14 cellular contexts compared by ENCODE assay signal in genomic region chr3:111603679-111604643, GRCh38. TPM values are rescaled to one million over a fixed set of nuclear protein-coding genes. Genes with fewer than 3 reads are reported as not detected.
A peak's percentile ranks its signal among the peaks of the same experiment; 100 is the strongest.
DNase-seq lines count a peak whose midpoint lies in the region; ATAC-seq and TF ChIP-seq lines count a peak whose summit lies in the region.
"Had no signal": no experiment of that assay in that cellular context is flagged by ENCODE, and none has a peak within 500 bp of the region (broad histone marks: within the 10 kb centered on the region; RNA-seq: fewer than 3 reads in every experiment).

No MANE protein-coding gene starts in this region.

- no peak for TF ChIP-seq CTCF in GM13977 (IDR thresholded peaks at IDR 0.05; ENCODE audit: extremely low read depth, insufficient read depth, missing control alignments)
- no peak for TF ChIP-seq CTCF in body of pancreas (IDR thresholded peaks at IDR 0.05)

- H3K9me3 ChIP-seq in body of pancreas = no peaks in the 10 kb centered on the region
- H3K9me3 ChIP-seq: SK-N-SH had no signal

- H3K36me3 Mint-ChIP-seq in activated T-helper 2 cell treated with anti-CD3 and anti-CD28 coated beads, Interferon-gamma antibody, Interleukin-2, Interleukin-4, amounts not matched to agents 10 μg/mL and 5 μg/mL and 100 μg/mL, durations not matched to agents 14 hours and 24 hours and 36 hours (ENCODE audit: low read depth) = peaks cover 82% of the 10 kb centered on the region
- H3K36me3 Mint-ChIP-seq: CD14-positive monocyte had no signal

- H3K4me3 Mint-ChIP-seq in activated T-helper 2 cell treated with anti-CD3 and anti-CD28 coated beads, Interferon-gamma antibody, Interleukin-2, Interleukin-4, amounts not matched to agents 10 μg/mL and 5 μg/mL and 100 μg/mL, durations not matched to agents 14 hours and 24 hours and 36 hours (ENCODE audit: low read depth) = peak overlapping the region; percentile 22
- H3K4me3 Mint-ChIP-seq: CD14-positive monocyte had no signal

- H3K27ac ChIP-seq in ACC112 (ENCODE audit: low read depth, low read length) = 0 out of 2 replicates have a peak overlapping the region, but pooled peaks have one; percentile 40
- no peak overlapping the region for H3K27ac ChIP-seq in body of pancreas

- H3K4me1 Mint-ChIP-seq in activated T-helper 2 cell treated with anti-CD3 and anti-CD28 coated beads, Interferon-gamma antibody, Interleukin-2, Interleukin-4, amounts not matched to agents 10 μg/mL and 5 μg/mL and 100 μg/mL, durations not matched to agents 14 hours and 24 hours and 36 hours (ENCODE audit: low read depth) = peaks cover 80% of the 10 kb centered on the region
- H3K4me1 Mint-ChIP-seq: CD14-positive monocyte had no signal

- no peak for DNase-seq in activated T-helper 2 cell treated with anti-CD3 and anti-CD28 coated beads, Interferon-gamma antibody, Interleukin-2, Interleukin-4, amounts not matched to agents 10 μg/mL and 5 μg/mL and 100 μg/mL, durations not matched to agents 14 hours and 24 hours and 36 hours (ENCODE audit: low spot score)
- no peak for DNase-seq in left ventricle myocardium superior
- no peak for DNase-seq in GM13977 (ENCODE audit: low spot score)
- DNase-seq in body of pancreas = no peak
- no peak for DNase-seq in SW 1271 (lab: John Stamatoyannopoulos, UW)
- DNase-seq: hippocampal formation, Kasumi-1, NCI-H524 treated with DMSO at 0.1 percent for 48 hours, SK-N-SH had no signal

- H3K27me3 ChIP-seq in ACC112 (ENCODE audit: insufficient read depth, low read length) (no peaks in the 10 kb centered on the region), body of pancreas (no peaks in the 10 kb centered on the region)

- ATAC-seq in GM18861 (IDR thresholded peaks at IDR 0.05; ENCODE audit: unreplicated experiment) = peak; percentile 37
- peak; percentile 40 for ATAC-seq in HG02884 (IDR thresholded peaks at IDR 0.05; ENCODE audit: unreplicated experiment)
- no peak for ATAC-seq in left ventricle myocardium superior
- no peak for ATAC-seq in body of pancreas

- H3K27me3 Mint-ChIP-seq in activated T-helper 2 cell treated with anti-CD3 and anti-CD28 coated beads, Interferon-gamma antibody, Interleukin-2, Interleukin-4, amounts not matched to agents 10 μg/mL and 5 μg/mL and 100 μg/mL, durations not matched to agents 14 hours and 24 hours and 36 hours (ENCODE audit: low read depth) = no peaks in the 10 kb centered on the region

- H3K27ac Mint-ChIP-seq in activated T-helper 2 cell treated with anti-CD3 and anti-CD28 coated beads, Interferon-gamma antibody, Interleukin-2, Interleukin-4, amounts not matched to agents 10 μg/mL and 5 μg/mL and 100 μg/mL, durations not matched to agents 14 hours and 24 hours and 36 hours = peak overlapping the region; percentile 85

- in situ Hi-C loops in GM13977 (cut with MboI; ENCODE audit: low pct_unique_long_range_greater_than_20kb, low sequenced_read_pairs, unreplicated experiment) = no loop called here

- H3K79me2 ChIP-seq in ACC112 (ENCODE audit: control insufficient read depth, insufficient read depth, low read length, unreplicated experiment) = no peaks in the 10 kb centered on the region

- 75 to 85% methylated on average over 3 of the region's 3 CpGs for WGBS in body of pancreas, 2 donors

- H3K36me3 ChIP-seq in ACC112 (ENCODE audit: insufficient read depth, low read length) (no peaks in the 10 kb centered on the region), body of pancreas (replicated peaks in 1 of 2; ENCODE audit: insufficient read depth in 1 of 2, low read depth in 2 of 2) (no peaks in the 10 kb centered on the region)

- no peak for TF ChIP-seq POLR2A in body of pancreas (IDR thresholded peaks at IDR 0.05)

- H3K4me1 ChIP-seq in ACC112 (ENCODE audit: control insufficient read depth, insufficient read depth, low read length, unreplicated experiment) = peaks cover 27% of the 10 kb centered on the region
- peaks cover 8% of the 10 kb centered on the region for H3K4me1 ChIP-seq in body of pancreas

- no peaks in the 10 kb centered on the region for H3K9me3 Mint-ChIP-seq in activated T-helper 2 cell treated with anti-CD3 and anti-CD28 coated beads, Interferon-gamma antibody, Interleukin-2, Interleukin-4, amounts not matched to agents 10 μg/mL and 5 μg/mL and 100 μg/mL, durations not matched to agents 14 hours and 24 hours and 36 hours

- H2AFZ ChIP-seq in ACC112 (ENCODE audit: low read length, unreplicated experiment) = peak overlapping the region; percentile 46

- H3K4me3 ChIP-seq in ACC112 (ENCODE audit: low read depth, low read length) (no peak overlapping the region), body of pancreas (no peak overlapping the region)

- intact Hi-C loops in activated T-helper 2 cell treated with anti-CD3 and anti-CD28 coated beads, Interferon-gamma antibody, Interleukin-2, Interleukin-4, amounts not matched to agents 10 μg/mL and 5 μg/mL and 100 μg/mL, durations not matched to agents 14 hours and 24 hours and 36 hours (cut with micrococcal nuclease) = loop anchor here (1.0 to 10.0 kb wide), 5 partner anchors 8 to 781 kb away; partner anchors contain the start of gene CD96
- intact Hi-C loops in left ventricle myocardium superior (cut with micrococcal nuclease) = no loop called here
- intact Hi-C loops in body of pancreas (cut with DNase I) = no loop called here

RNA-seq across cellular contexts. Expression of gene ZBED2, which starts 8.8 kb away (rescaled TPM):
- total RNA-seq in activated T-helper 2 cell treated with anti-CD3 and anti-CD28 coated beads, Interferon-gamma antibody, Interleukin-2, Interleukin-4, amounts not matched to agents 10 μg/mL and 5 μg/mL and 100 μg/mL, durations not matched to agents 14 hours and 24 hours and 36 hours = 543 and 546 TPM in 2 replicates
- not detected for total RNA-seq in left ventricle myocardium superior
- not detected for total RNA-seq in body of pancreas
- total RNA-seq: temporal lobe had no signal

Comparison
In these comparisons a context has a peak if more than half of its experiments do, and no peak if none do; other contexts are left out.
1. ATAC-seq: peak in GM18861 (single experiment) and HG02884 (single experiment); none in left ventricle myocardium superior (single experiment) and body of pancreas (single experiment).
2. RNA of gene ZBED2, which starts 8.8 kb away (total RNA-seq): 543 to 546 TPM in activated T-helper 2 cell treated with anti-CD3 and anti-CD28 coated beads, Interferon-gamma antibody, Interleukin-2, Interleukin-4, amounts not matched to agents 10 μg/mL and 5 μg/mL and 100 μg/mL, durations not matched to agents 14 hours and 24 hours and 36 hours; not detected in left ventricle myocardium superior (single experiment) and not detected in body of pancreas; every median in the first group is over 100 times any median in the second.